In the genomic region with DNA sequence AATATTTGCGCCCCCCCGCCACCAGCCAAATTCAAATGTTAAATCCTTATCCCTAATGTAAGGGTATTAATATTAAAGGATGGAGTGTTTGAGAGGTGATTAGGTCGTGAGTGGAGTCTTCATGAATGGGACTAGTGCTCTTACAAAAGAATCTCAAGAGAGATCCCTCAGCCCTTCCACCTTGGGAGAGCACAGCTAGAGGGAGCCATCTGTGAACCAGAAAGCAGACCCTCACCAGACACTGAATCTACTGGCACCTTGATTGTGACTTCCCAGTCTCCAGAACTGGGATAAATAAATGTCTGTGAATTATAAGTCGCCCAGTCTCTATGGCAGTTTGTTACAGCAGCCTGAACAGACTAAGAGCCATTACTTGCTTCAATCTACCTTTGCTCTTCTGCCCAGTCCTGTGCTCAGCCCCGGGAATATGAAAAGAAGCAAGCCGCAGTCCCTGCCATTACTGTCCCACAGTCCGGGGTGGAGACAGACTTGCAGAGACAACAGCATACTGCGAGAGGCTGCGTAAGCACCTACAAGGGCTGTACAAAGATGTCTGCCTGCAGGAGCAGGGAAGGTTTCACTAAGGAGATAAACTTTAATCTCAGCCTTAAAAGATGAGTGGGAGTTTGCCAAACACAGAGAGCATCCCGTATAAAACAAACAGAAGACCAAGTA, we compare ENCODE assay signal across 22 cellular contexts.
"Had no signal": no experiment of that assay in that cellular context is flagged by ENCODE, and none has a peak within 500 bp of the region (broad histone marks: within the 10 kb centered on the region; RNA-seq: fewer than 3 reads in every experiment).

No MANE protein-coding gene starts in this region.

- H3K36me3 Mint-ChIP-seq: mesothelial cell of epicardium had no signal

- H3K36me3 ChIP-seq: suprapubic skin, transverse colon, uterus had no signal

- H3K9me3 ChIP-seq: body of pancreas, psoas muscle, suprapubic skin, transverse colon, uterus had no signal

- H3K4me1 Mint-ChIP-seq: activated CD4-positive, alpha-beta T cell treated with anti-CD3 and anti-CD28 coated beads, Interleukin-2, amount 10 ng/mL, durations not matched to agents 7 days and 5 days; nephron progenitor cell; stimulated activated naive CD8-positive, alpha-beta T cell treated with anti-CD3 and anti-CD28 coated beads, Interleukin-15, amount 100 ng/mL, for 72 hours had no signal

- H3K27me3 Mint-ChIP-seq: activated CD4-positive, alpha-beta T cell treated with anti-CD3 and anti-CD28 coated beads, Interleukin-2, amount 10 ng/mL, durations not matched to agents 7 days and 5 days had no signal

- H3K9me3 Mint-ChIP-seq: activated CD4-positive, alpha-beta T cell treated with anti-CD3 and anti-CD28 coated beads, Interleukin-2, amount 10 ng/mL, durations not matched to agents 7 days and 5 days; effector memory CD8-positive, alpha-beta T cell; mesothelial cell of epicardium; nephron progenitor cell; stimulated activated naive CD8-positive, alpha-beta T cell treated with anti-CD3 and anti-CD28 coated beads, Interleukin-15, amount 100 ng/mL, for 72 hours had no signal

- H3K27me3 ChIP-seq: body of pancreas, suprapubic skin, transverse colon, uterus had no signal

- DNase-seq: activated CD4-positive, alpha-beta T cell treated with anti-CD3 and anti-CD28 coated beads, Interleukin-2, amount 10 ng/mL, durations not matched to agents 7 days and 5 days; activated CD8-positive, alpha-beta memory T cell treated with anti-CD3 and anti-CD28 coated beads, Interleukin-2, amount 50 U/mL, for 48 hours; activated effector memory CD4-positive, alpha-beta T cell treated with Interleukin-2 at 50 U/mL for 16 hours; activated naive CD4-positive, alpha-beta T cell treated with anti-CD3 and anti-CD28 coated beads, Interleukin-2, amount 50 U/mL, for 16 hours; activated T-cell treated with anti-CD3 and anti-CD28 coated beads, Interleukin-2, amount 50 U/mL, for 48 hours; body of pancreas; caudate nucleus; effector memory CD8-positive, alpha-beta T cell; nephron progenitor cell; psoas muscle; stimulated activated CD4-positive, alpha-beta T cell treated with anti-CD3 and anti-CD28 coated beads, Interleukin-15, amount 100 ng/mL, for 24 hours; stimulated activated CD4-positive, alpha-beta T cell treated with anti-CD3 and anti-CD28 coated beads, Interleukin-2, amount 100 ng/mL, for 48 hours; stimulated activated naive CD8-positive, alpha-beta T cell treated with anti-CD3 and anti-CD28 coated beads, Interleukin-15, amount 100 ng/mL, for 72 hours; T-helper 1 cell; transverse colon; uterus had no signal

- H3K27ac ChIP-seq: body of pancreas, psoas muscle, skin epidermis, suprapubic skin, transverse colon, uterus had no signal

- H3K4me1 ChIP-seq: body of pancreas, psoas muscle, suprapubic skin, transverse colon, uterus had no signal

- ATAC-seq: activated CD4-positive, CD25-positive, alpha-beta regulatory T cell treated with anti-CD3 and anti-CD28 coated beads, Interleukin-2, amount 50 U/mL, for 24 hours; body of pancreas; effector memory CD8-positive, alpha-beta T cell; psoas muscle; right cardiac atrium; stimulated activated naive CD8-positive, alpha-beta T cell treated with anti-CD3 and anti-CD28 coated beads, Interleukin-15, amount 100 ng/mL, for 72 hours had no signal

- H3K4me3 ChIP-seq: body of pancreas, psoas muscle, skin epidermis, suprapubic skin, transverse colon, uterus had no signal

- H3K4me3 Mint-ChIP-seq: activated CD4-positive, alpha-beta T cell treated with anti-CD3 and anti-CD28 coated beads, Interleukin-2, amount 10 ng/mL, durations not matched to agents 7 days and 5 days; effector memory CD8-positive, alpha-beta T cell; mesothelial cell of epicardium; nephron progenitor cell; stimulated activated naive CD8-positive, alpha-beta T cell treated with anti-CD3 and anti-CD28 coated beads, Interleukin-15, amount 100 ng/mL, for 72 hours had no signal

- H3K27ac Mint-ChIP-seq: activated CD4-positive, alpha-beta T cell treated with anti-CD3 and anti-CD28 coated beads, Interleukin-2, amount 10 ng/mL, durations not matched to agents 7 days and 5 days; effector memory CD8-positive, alpha-beta T cell; mesothelial cell of epicardium; nephron progenitor cell; stimulated activated naive CD8-positive, alpha-beta T cell treated with anti-CD3 and anti-CD28 coated beads, Interleukin-15, amount 100 ng/mL, for 72 hours had no signal

- FAIRE-seq: islet of Langerhans had no signal
